Comparison of ENCODE assay signal across 7 cellular contexts in the genomic region with DNA sequence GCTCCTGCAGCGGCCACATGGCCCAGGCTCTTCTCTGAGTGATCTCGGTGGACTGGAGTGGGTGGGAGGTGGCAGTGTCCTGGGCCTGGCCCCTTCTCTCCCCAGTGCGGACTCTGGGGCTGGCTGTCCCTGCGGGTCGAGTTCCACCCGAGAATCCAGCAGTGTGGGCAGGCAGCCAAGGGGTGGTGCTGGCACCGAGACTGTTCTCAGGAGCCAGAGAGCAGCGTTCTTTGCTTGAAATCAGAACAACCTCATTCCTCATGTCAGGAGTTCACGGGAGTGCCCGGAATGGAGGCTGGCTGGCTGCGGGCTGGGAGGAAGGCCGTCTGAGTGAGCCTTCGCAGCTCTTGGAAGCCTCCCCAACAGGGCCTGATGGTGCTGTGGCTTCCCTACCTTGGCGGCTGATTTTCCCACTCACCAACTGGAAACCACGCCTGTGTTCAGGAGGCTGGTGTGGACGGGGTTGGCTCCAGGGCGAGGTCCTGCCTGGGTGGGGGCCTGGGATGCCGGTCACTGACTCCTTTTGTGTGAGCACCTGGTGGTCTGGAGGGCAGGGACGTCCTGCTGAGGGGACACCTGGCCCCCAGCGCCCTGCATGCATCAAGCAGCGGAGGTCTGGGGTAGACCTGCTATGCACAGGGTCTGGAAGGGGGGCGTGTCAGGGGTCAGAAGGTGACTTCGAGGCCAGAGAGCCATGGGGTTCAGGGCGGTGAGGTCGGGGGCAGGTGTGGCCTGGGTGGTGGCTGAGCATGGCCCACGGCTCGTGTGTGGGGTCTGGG.
DNase-seq lines count a peak whose midpoint lies in the region; ATAC-seq, FAIRE-seq and TF ChIP-seq lines count a peak whose summit lies in the region.
"Not testable (repeated sequence)": the region's sequence is repeated elsewhere in the genome, so short reads cannot be mapped to it uniquely, and the experiment has no call there.

No MANE protein-coding gene starts in this region.

- not testable (repeated sequence) for H3K9ac ChIP-seq in kidney (ENCODE audit: low read length in 2 of 2)

- H3K4me3 ChIP-seq in body of pancreas; heart right ventricle; kidney (ENCODE audit: low read length in 2 of 2); osteoblast (ENCODE audit: insufficient read depth, low read length); stomach; tibial nerve: not testable (repeated sequence)

- DNase-seq in body of pancreas (peak; percentile 41 to 62 (median 46)), heart right ventricle (peak; percentile 33 to 66), kidney (peak; percentile 60), osteoblast (ENCODE audit: insufficient read length, low spot score, missing footprints) (peak; percentile 57), stomach (peak; percentile 83), tibial nerve (ENCODE audit: low spot score in 2 of 2) (peak; percentile 26 to 28)

- not testable (repeated sequence) for TF ChIP-seq CTCF in VCaP (conservative IDR thresholded peaks at IDR 0.05); body of pancreas (IDR thresholded peaks at IDR 0.05); heart right ventricle (IDR thresholded peaks at IDR 0.05); kidney (IDR thresholded peaks at IDR 0.05; ENCODE audit: borderline replicate concordance, extremely low read depth, insufficient read depth); osteoblast (IDR thresholded peaks at IDR 0.05; ENCODE audit: extremely low read depth, low read depth, low read length); stomach (IDR thresholded peaks at IDR 0.05); tibial nerve (IDR thresholded peaks at IDR 0.05)

- TF ChIP-seq POLR2A in body of pancreas (IDR thresholded peaks at IDR 0.05); stomach (IDR thresholded peaks at IDR 0.05); tibial nerve (IDR thresholded peaks at IDR 0.05): not testable (repeated sequence)

- not testable (repeated sequence) for H3K9me3 ChIP-seq in body of pancreas; kidney (ENCODE audit: control insufficient read depth in 1 of 2, low read length in 2 of 2); osteoblast (ENCODE audit: low read depth, low read length); stomach
- H3K9me3 ChIP-seq in heart right ventricle (peaks cover 0 to 15% (median 2%) of the 10 kb centered on the region in 11 donors), tibial nerve (peaks cover 0 to 12% (median 0%) of the 10 kb centered on the region in 4 donors)

- WGBS in body of pancreas, 2 donors, result 61% methylated on average over 11 of the region's 27 CpGs; no CpG with 5 or more reads in 1 of the 2 donors
- WGBS in heart right ventricle, 2 donors, result 69 to 76% methylated on average over 18 to 22 of the region's 27 CpGs
- WGBS in stomach, 5 donors, result 50 to 90% (median 67%) methylated on average over 2 to 21 of the region's 27 CpGs
- WGBS in tibial nerve, 2 donors, result 74 to 78% methylated on average over 8 to 11 of the region's 27 CpGs

- not testable (repeated sequence) for H4K20me1 ChIP-seq in osteoblast (ENCODE audit: insufficient read depth, low read length)

- intact Hi-C loops in body of pancreas (cut with DNase I); heart right ventricle (cut with DNase I); kidney (cut with DNase I); stomach (cut with DNase I; ENCODE audit: low total_unique reads): not testable (repeated sequence)

- not testable (repeated sequence) for H2AFZ ChIP-seq in osteoblast (ENCODE audit: low read length)

- not testable (repeated sequence) for FAIRE-seq in kidney (lab: Jason Lieb, UNC)

- not testable (repeated sequence) for H3K36me3 ChIP-seq in body of pancreas (replicated peaks in 1 of 2; ENCODE audit: insufficient read depth in 1 of 2, low read depth in 2 of 2); heart right ventricle; kidney (ENCODE audit: control insufficient read depth in 1 of 2, insufficient read depth in 2 of 2, low read length in 2 of 2); osteoblast (ENCODE audit: insufficient read depth, low read length); stomach; tibial nerve

- TF ChIP-seq EP300 in stomach (IDR thresholded peaks at IDR 0.05); tibial nerve (IDR thresholded peaks at IDR 0.05): not testable (repeated sequence)

- H3K79me2 ChIP-seq in osteoblast (ENCODE audit: insufficient read depth, low read length), result not testable (repeated sequence)

- H3K27me3 ChIP-seq in body of pancreas; heart right ventricle; osteoblast (ENCODE audit: insufficient read depth, low read length); stomach; tibial nerve: not testable (repeated sequence)

- not testable (repeated sequence) for H3K4me1 ChIP-seq in body of pancreas; heart right ventricle; kidney (ENCODE audit: control insufficient read depth in 1 of 2, insufficient read depth in 1 of 2, low read depth in 1 of 2, low read length in 2 of 2); osteoblast (ENCODE audit: insufficient read depth, low read length); tibial nerve
- peaks cover 6 to 14% (median 8%) of the 10 kb centered on the region in 4 donors for H3K4me1 ChIP-seq in stomach

- H3K27ac ChIP-seq in VCaP, result peak overlapping the region; percentile 49
- not testable (repeated sequence) for H3K27ac ChIP-seq in body of pancreas; heart right ventricle; kidney (ENCODE audit: low read depth in 2 of 2, low read length in 2 of 2); osteoblast (ENCODE audit: low read depth, low read length)
- peak overlapping the region; percentile 16 to 60 (median 29) for H3K27ac ChIP-seq in stomach
- peak overlapping the region in 1 of 4 donors; percentile 61 for H3K27ac ChIP-seq in tibial nerve

- not testable (repeated sequence) for ATAC-seq in body of pancreas, heart right ventricle

- not testable (repeated sequence) for H3K4me2 ChIP-seq in osteoblast (ENCODE audit: insufficient read depth, low read length)

Comparison
In these comparisons a context has a peak if more than half of its experiments do, and no peak if none do; other contexts are left out.
1. DNase-seq: peak in every context shown above with its lines; median percentile 83 in stomach; 60 in kidney; 57 in osteoblast; 50 in heart right ventricle; 46 in body of pancreas; 27 in tibial nerve.